ENCODE assay signal across 1 cellular context in the genomic region with DNA sequence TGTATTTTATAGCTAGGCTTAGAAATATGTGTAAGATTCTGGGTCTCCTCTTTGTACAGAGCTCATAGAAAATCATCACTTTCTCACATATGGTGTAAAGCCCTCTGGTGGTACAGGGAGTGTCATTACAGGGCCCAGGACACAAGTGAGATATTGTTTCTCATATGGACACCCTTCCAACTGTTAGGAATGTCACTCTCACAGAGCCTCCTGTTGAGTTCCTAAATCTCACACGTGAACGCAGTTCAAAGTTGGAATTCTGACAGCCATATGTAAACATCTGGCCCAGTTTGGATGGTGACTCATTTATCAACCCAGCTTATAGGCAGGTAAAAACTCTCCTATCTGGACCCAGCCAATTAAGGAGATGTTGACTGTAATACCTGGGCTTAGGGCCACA.
TF ChIP-seq lines count a peak whose summit lies in the region.

No MANE protein-coding gene starts in this region.

TF ChIP-seq in HepG2, 621 proteins besides CTCF, POLR2A, EP300 and RAD21 (continued from another document and continues in another):
- TF ChIP-seq CERS6 (CRISPR knock-in tag; IDR thresholded peaks at IDR 0.05) = no peak
- TF ChIP-seq ZNF331 (CRISPR knock-in tag; IDR thresholded peaks at IDR 0.05) = peak; percentile 52; the same call in 1 of the 2 replicates
- no peak for TF ChIP-seq ZBTB7A (CRISPR knock-in tag; IDR thresholded peaks at IDR 0.05)
- TF ChIP-seq KDM6A (CRISPR knock-in tag; IDR thresholded peaks at IDR 0.05; ENCODE audit: low read depth) = no peak
- TF ChIP-seq NR3C1 (CRISPR knock-in tag; IDR thresholded peaks at IDR 0.05) = no peak
- TF ChIP-seq KDM5A (IDR thresholded peaks at IDR 0.05; ENCODE audit: borderline replicate concordance, low read length) = no peak
- no peak for TF ChIP-seq ESRRA (CRISPR knock-in tag; IDR thresholded peaks at IDR 0.05; ENCODE audit: low read depth)
- no peak for TF ChIP-seq RBM22 (optimal IDR thresholded peaks at IDR 0.05; ENCODE audit: low read length)
- no peak for TF ChIP-seq FOXP1 (IDR thresholded peaks at IDR 0.05)
- TF ChIP-seq FOXP1 (CRISPR knock-in tag; IDR thresholded peaks at IDR 0.05) = 0 out of 2 replicates have a peak, but pooled peaks have one; percentile 36
- TF ChIP-seq NCOA5 (CRISPR knock-in tag; IDR thresholded peaks at IDR 0.05) = no peak
- no peak for TF ChIP-seq TMF1 (CRISPR knock-in tag; IDR thresholded peaks at IDR 0.05; ENCODE audit: low read depth)
- TF ChIP-seq, protein P1, sequence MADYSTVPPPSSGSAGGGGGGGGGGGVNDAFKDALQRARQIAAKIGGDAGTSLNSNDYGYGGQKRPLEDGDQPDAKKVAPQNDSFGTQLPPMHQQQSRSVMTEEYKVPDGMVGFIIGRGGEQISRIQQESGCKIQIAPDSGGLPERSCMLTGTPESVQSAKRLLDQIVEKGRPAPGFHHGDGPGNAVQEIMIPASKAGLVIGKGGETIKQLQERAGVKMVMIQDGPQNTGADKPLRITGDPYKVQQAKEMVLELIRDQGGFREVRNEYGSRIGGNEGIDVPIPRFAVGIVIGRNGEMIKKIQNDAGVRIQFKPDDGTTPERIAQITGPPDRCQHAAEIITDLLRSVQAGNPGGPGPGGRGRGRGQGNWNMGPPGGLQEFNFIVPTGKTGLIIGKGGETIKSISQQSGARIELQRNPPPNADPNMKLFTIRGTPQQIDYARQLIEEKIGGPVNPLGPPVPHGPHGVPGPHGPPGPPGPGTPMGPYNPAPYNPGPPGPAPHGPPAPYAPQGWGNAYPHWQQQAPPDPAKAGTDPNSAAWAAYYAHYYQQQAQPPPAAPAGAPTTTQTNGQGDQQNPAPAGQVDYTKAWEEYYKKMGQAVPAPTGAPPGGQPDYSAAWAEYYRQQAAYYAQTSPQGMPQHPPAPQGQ (CRISPR knock-in tag; IDR thresholded peaks at IDR 0.05; ENCODE audit: borderline replicate concordance) = no peak
- no peak for TF ChIP-seq HBP1 (CRISPR knock-in tag; IDR thresholded peaks at IDR 0.05; ENCODE audit: low read depth)
- TF ChIP-seq MTF1 (CRISPR knock-in tag; IDR thresholded peaks at IDR 0.05) = no peak
- TF ChIP-seq SETDB1 (CRISPR knock-in tag; IDR thresholded peaks at IDR 0.05; ENCODE audit: borderline replicate concordance) = no peak
- TF ChIP-seq, protein P2, sequence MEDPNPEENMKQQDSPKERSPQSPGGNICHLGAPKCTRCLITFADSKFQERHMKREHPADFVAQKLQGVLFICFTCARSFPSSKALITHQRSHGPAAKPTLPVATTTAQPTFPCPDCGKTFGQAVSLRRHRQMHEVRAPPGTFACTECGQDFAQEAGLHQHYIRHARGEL (CRISPR knock-in tag; IDR thresholded peaks at IDR 0.05) = no peak
- TF ChIP-seq SNAI1 (CRISPR knock-in tag; IDR thresholded peaks at IDR 0.05; ENCODE audit: borderline replicate concordance) = no peak
- TF ChIP-seq TBP (CRISPR knock-in tag; IDR thresholded peaks at IDR 0.05) = no peak
- no peak for TF ChIP-seq MIER3 (CRISPR knock-in tag; IDR thresholded peaks at IDR 0.05; ENCODE audit: borderline replicate concordance)
- TF ChIP-seq ZNF597 (CRISPR knock-in tag; IDR thresholded peaks at IDR 0.05) = no peak
- TF ChIP-seq CC2D1A (CRISPR knock-in tag; IDR thresholded peaks at IDR 0.05) = no peak
- TF ChIP-seq ATF5 (CRISPR knock-in tag; IDR thresholded peaks at IDR 0.05; ENCODE audit: low read depth) = no peak
- no peak for TF ChIP-seq KLF12 (CRISPR knock-in tag; IDR thresholded peaks at IDR 0.05; ENCODE audit: borderline replicate concordance)
- TF ChIP-seq U2AF2 (IDR thresholded peaks at IDR 0.05; ENCODE audit: low read depth, low read length) = no peak
- no peak for TF ChIP-seq ZSCAN29 (CRISPR knock-in tag; conservative IDR thresholded peaks at IDR 0.05)
- TF ChIP-seq ADNP (CRISPR knock-in tag; IDR thresholded peaks at IDR 0.05) = no peak
- TF ChIP-seq ATAD3A (CRISPR knock-in tag; IDR thresholded peaks at IDR 0.05) = no peak
- no peak for TF ChIP-seq SMAD9 (CRISPR knock-in tag; IDR thresholded peaks at IDR 0.05)
- TF ChIP-seq, protein P3, sequence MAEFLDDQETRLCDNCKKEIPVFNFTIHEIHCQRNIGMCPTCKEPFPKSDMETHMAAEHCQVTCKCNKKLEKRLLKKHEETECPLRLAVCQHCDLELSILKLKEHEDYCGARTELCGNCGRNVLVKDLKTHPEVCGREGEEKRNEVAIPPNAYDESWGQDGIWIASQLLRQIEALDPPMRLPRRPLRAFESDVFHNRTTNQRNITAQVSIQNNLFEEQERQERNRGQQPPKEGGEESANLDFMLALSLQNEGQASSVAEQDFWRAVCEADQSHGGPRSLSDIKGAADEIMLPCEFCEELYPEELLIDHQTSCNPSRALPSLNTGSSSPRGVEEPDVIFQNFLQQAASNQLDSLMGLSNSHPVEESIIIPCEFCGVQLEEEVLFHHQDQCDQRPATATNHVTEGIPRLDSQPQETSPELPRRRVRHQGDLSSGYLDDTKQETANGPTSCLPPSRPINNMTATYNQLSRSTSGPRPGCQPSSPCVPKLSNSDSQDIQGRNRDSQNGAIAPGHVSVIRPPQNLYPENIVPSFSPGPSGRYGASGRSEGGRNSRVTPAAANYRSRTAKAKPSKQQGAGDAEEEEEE (CRISPR knock-in tag; IDR thresholded peaks at IDR 0.05; ENCODE audit: borderline replicate concordance) = no peak
- no peak for TF ChIP-seq POLR2AphosphoS2 (IDR thresholded peaks at IDR 0.05; ENCODE audit: low read depth, low read length)
- no peak for TF ChIP-seq ONECUT2 (CRISPR knock-in tag; IDR thresholded peaks at IDR 0.05)
- no peak for TF ChIP-seq ZNF672 (CRISPR knock-in tag; IDR thresholded peaks at IDR 0.05)
- no peak for TF ChIP-seq ASH2L (IDR thresholded peaks at IDR 0.05; ENCODE audit: insufficient read length, low read depth, low read length)
- no peak for TF ChIP-seq ZBTB7B (CRISPR knock-in tag; IDR thresholded peaks at IDR 0.05)
- TF ChIP-seq, protein P4, sequence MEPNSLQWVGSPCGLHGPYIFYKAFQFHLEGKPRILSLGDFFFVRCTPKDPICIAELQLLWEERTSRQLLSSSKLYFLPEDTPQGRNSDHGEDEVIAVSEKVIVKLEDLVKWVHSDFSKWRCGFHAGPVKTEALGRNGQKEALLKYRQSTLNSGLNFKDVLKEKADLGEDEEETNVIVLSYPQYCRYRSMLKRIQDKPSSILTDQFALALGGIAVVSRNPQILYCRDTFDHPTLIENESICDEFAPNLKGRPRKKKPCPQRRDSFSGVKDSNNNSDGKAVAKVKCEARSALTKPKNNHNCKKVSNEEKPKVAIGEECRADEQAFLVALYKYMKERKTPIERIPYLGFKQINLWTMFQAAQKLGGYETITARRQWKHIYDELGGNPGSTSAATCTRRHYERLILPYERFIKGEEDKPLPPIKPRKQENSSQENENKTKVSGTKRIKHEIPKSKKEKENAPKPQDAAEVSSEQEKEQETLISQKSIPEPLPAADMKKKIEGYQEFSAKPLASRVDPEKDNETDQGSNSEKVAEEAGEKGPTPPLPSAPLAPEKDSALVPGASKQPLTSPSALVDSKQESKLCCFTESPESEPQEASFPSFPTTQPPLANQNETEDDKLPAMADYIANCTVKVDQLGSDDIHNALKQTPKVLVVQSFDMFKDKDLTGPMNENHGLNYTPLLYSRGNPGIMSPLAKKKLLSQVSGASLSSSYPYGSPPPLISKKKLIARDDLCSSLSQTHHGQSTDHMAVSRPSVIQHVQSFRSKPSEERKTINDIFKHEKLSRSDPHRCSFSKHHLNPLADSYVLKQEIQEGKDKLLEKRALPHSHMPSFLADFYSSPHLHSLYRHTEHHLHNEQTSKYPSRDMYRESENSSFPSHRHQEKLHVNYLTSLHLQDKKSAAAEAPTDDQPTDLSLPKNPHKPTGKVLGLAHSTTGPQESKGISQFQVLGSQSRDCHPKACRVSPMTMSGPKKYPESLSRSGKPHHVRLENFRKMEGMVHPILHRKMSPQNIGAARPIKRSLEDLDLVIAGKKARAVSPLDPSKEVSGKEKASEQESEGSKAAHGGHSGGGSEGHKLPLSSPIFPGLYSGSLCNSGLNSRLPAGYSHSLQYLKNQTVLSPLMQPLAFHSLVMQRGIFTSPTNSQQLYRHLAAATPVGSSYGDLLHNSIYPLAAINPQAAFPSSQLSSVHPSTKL (CRISPR knock-in tag; IDR thresholded peaks at IDR 0.05) = peak; percentile 80
- no peak for TF ChIP-seq POLR2G (IDR thresholded peaks at IDR 0.05; ENCODE audit: low read depth, low read length)
- no peak for TF ChIP-seq ZNF619 (CRISPR knock-in tag; IDR thresholded peaks at IDR 0.05)
- TF ChIP-seq, protein P5, sequence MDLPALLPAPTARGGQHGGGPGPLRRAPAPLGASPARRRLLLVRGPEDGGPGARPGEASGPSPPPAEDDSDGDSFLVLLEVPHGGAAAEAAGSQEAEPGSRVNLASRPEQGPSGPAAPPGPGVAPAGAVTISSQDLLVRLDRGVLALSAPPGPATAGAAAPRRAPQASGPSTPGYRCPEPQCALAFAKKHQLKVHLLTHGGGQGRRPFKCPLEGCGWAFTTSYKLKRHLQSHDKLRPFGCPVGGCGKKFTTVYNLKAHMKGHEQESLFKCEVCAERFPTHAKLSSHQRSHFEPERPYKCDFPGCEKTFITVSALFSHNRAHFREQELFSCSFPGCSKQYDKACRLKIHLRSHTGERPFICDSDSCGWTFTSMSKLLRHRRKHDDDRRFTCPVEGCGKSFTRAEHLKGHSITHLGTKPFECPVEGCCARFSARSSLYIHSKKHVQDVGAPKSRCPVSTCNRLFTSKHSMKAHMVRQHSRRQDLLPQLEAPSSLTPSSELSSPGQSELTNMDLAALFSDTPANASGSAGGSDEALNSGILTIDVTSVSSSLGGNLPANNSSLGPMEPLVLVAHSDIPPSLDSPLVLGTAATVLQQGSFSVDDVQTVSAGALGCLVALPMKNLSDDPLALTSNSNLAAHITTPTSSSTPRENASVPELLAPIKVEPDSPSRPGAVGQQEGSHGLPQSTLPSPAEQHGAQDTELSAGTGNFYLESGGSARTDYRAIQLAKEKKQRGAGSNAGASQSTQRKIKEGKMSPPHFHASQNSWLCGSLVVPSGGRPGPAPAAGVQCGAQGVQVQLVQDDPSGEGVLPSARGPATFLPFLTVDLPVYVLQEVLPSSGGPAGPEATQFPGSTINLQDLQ (CRISPR knock-in tag; IDR thresholded peaks at IDR 0.05) = no peak
- TF ChIP-seq SPEN (CRISPR knock-in tag; IDR thresholded peaks at IDR 0.05; ENCODE audit: low read depth) = no peak
- TF ChIP-seq ARNT2 (CRISPR knock-in tag; IDR thresholded peaks at IDR 0.05; ENCODE audit: low read depth) = no peak
- TF ChIP-seq ZMYM3 (CRISPR knock-in tag; IDR thresholded peaks at IDR 0.05) = no peak
- no peak for TF ChIP-seq BATF2 (CRISPR knock-in tag; IDR thresholded peaks at IDR 0.05)
- no peak for TF ChIP-seq ZSCAN20 (CRISPR knock-in tag; IDR thresholded peaks at IDR 0.05; ENCODE audit: borderline replicate concordance)
- TF ChIP-seq FLYWCH1 (CRISPR knock-in tag; IDR thresholded peaks at IDR 0.05) = no peak
- TF ChIP-seq ZNF276 (CRISPR knock-in tag; IDR thresholded peaks at IDR 0.05; ENCODE audit: low read depth) = no peak
- TF ChIP-seq ZNF589 (CRISPR knock-in tag; conservative IDR thresholded peaks at IDR 0.05) = no peak
- peak; percentile 89 for TF ChIP-seq ZNF644 (CRISPR knock-in tag; IDR thresholded peaks at IDR 0.05; ENCODE audit: low read depth)
